Comparison of ENCODE assay signal across 11 cellular contexts in the genomic region with DNA sequence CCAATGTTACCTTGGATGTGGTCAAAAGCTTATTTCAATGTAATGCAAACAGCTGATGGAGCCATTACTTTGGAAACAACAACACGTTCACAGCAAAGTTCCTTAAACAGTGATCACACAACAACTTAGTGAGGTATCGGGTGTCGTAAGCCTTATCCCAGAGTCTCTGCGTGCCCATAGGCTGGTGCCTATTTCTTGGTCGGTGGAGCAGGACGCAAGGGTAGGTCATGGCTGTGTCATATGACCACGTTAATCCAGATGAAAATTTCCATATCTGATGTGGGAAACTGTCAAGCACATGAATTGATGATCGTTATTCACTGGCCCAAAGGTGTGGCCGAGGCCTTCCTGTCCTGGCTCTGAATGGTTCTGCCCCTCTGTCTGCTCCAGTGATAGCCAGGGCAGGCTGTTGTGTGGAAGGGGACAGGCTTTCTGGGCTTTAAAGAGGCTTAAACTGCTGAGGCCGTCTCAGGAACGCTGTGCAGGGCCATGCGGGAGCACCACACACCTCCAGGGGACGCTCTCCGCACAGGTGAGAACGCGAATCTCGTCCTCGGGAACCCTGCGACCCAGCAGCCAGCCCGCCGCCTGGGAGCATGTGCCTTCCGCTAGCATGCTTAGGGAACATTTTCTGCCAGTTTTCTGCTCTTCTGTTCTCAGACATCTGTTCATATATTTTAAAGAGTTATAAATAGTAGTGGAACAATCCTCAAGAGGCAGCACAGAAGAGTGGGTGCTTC.
DNase-seq lines count a peak whose midpoint lies in the region; ATAC-seq and TF ChIP-seq lines count a peak whose summit lies in the region.
"Had no signal": no experiment of that assay in that cellular context is flagged by ENCODE, and none has a peak within 500 bp of the region (broad histone marks: within the 10 kb centered on the region; RNA-seq: fewer than 3 reads in every experiment).

No MANE protein-coding gene starts in this region.

- no peak overlapping the region for H3K4ac ChIP-seq in trophoblast cell (ENCODE audit: low read depth, low read length)

- H3K27ac ChIP-seq in HCT116 (ENCODE audit: low read depth, low read length) (no peak overlapping the region), OCI-LY1 (ENCODE audit: low read depth, low read length, poor library complexity, severe bottlenecking) (no peak overlapping the region), epithelial cell of prostate (peak overlapping the region; percentile 72), trophoblast cell (ENCODE audit: low read depth, low read length) (no peak overlapping the region)
- H3K27ac ChIP-seq in effector memory CD4-positive, alpha-beta T cell (ENCODE audit: insufficient read depth, low read length, poor library complexity, severe bottlenecking) = no peak overlapping the region
- H3K27ac ChIP-seq: SJCRH30, testis had no signal

- intact Hi-C loops in HCT116 (cut with micrococcal nuclease) = no loop called here

- H3K79me2 ChIP-seq in HCT116 (ENCODE audit: insufficient read depth, low read length) (no peaks in the 10 kb centered on the region), OCI-LY1 (ENCODE audit: insufficient read depth, low read length) (no peaks in the 10 kb centered on the region), trophoblast cell (ENCODE audit: control insufficient read depth, insufficient read depth, low read length, poor library complexity) (no peaks in the 10 kb centered on the region)

- H3K9ac ChIP-seq in HCT116 (ENCODE audit: low read length) = no peak overlapping the region
- H3K9ac ChIP-seq in OCI-LY1 (ENCODE audit: low read length) = no peak overlapping the region
- no peak overlapping the region for H3K9ac ChIP-seq in trophoblast cell (ENCODE audit: low read length)

- no TSS peak for BruUV-seq in HCT116 (replicated peaks; lab: Mats Ljungman, UMichigan)

- POLR2A ChIA-PET in HCT116 (lab: Charles Lee) = no interaction called here

- H3K9me3 ChIP-seq in HCT116 (ENCODE audit: control insufficient read depth in 1 of 2, insufficient read depth in 1 of 2, low read depth in 1 of 2, low read length in 2 of 2) (no peaks in the 10 kb centered on the region), OCI-LY1 (ENCODE audit: low read length) (no peaks in the 10 kb centered on the region), trophoblast cell (ENCODE audit: insufficient read depth, low read depth, low read length) (no peaks in the 10 kb centered on the region)
- no peaks in the 10 kb centered on the region for H3K9me3 ChIP-seq in effector memory CD4-positive, alpha-beta T cell (ENCODE audit: control insufficient read depth, low read length)
- H3K9me3 ChIP-seq: SJCRH30, testis had no signal

- TF ChIP-seq RAD21 in HCT116 (IDR thresholded peaks at IDR 0.05; ENCODE audit: low read depth) = peak; percentile 50

- H3K9me2 ChIP-seq in HCT116 (ENCODE audit: insufficient read depth) (no peaks in the 10 kb centered on the region), OCI-LY1 (ENCODE audit: low read depth, low read length) (no peaks in the 10 kb centered on the region)

- H3F3A ChIP-seq in OCI-LY1 (ENCODE audit: insufficient read depth, low read length) = no peaks in the 10 kb centered on the region

- H2AFZ ChIP-seq in HCT116 (ENCODE audit: low read depth, low read length, poor library complexity, severe bottlenecking) (no peak overlapping the region), OCI-LY1 (ENCODE audit: low read length) (no peak overlapping the region), trophoblast cell (ENCODE audit: insufficient read depth, low read length, poor library complexity) (no peak overlapping the region)

- no peak overlapping the region for H2BK12ac ChIP-seq in trophoblast cell (ENCODE audit: low read length)

- H4K12ac ChIP-seq in trophoblast cell (ENCODE audit: low read depth, low read length) = no peak overlapping the region

- H2BK5ac ChIP-seq in trophoblast cell (ENCODE audit: low read depth, low read length, poor library complexity) = no peak overlapping the region

- H3K36me3 ChIP-seq in HCT116 (ENCODE audit: control insufficient read depth in 1 of 2, insufficient read depth in 2 of 2, low read length in 2 of 2) (no peaks in the 10 kb centered on the region), OCI-LY1 (ENCODE audit: insufficient read depth, low read length) (no peaks in the 10 kb centered on the region), trophoblast cell (ENCODE audit: control insufficient read depth in 1 of 2, insufficient read depth in 2 of 2, low read length in 2 of 2) (peaks cover 4 to 6% of the 10 kb centered on the region in 2 experiments)
- no peaks in the 10 kb centered on the region for H3K36me3 ChIP-seq in effector memory CD4-positive, alpha-beta T cell (ENCODE audit: control insufficient read depth, insufficient read depth, low read length)
- H3K36me3 ChIP-seq: SJCRH30 had no signal

- peak; percentile 67 for ATAC-seq in HCT116

- H3K27me3 ChIP-seq in HCT116 (ENCODE audit: insufficient read depth, low read length) (no peaks in the 10 kb centered on the region), OCI-LY1 (ENCODE audit: insufficient read depth, low read length) (no peaks in the 10 kb centered on the region), trophoblast cell (ENCODE audit: insufficient read depth, low read length) (no peaks in the 10 kb centered on the region)
- no peaks in the 10 kb centered on the region for H3K27me3 ChIP-seq in effector memory CD4-positive, alpha-beta T cell (replicated peaks; ENCODE audit: control insufficient read depth, insufficient read depth, low read length, poor library complexity, severe bottlenecking)
- H3K27me3 ChIP-seq: SJCRH30, testis had no signal

- H3K79me1 ChIP-seq in trophoblast cell (ENCODE audit: low read length) = no peaks in the 10 kb centered on the region

- H4K91ac ChIP-seq in trophoblast cell (ENCODE audit: low read depth, low read length) = no peak overlapping the region

- RAD21 ChIA-PET in HCT116 (lab: Charles Lee; ENCODE audit: low non-redundant PET in 1 of 2, low total read pairs in 2 of 2, uncharacterized antibody in 2 of 2, unreplicated experiment in 2 of 2) = no interaction called here

- H2AK5ac ChIP-seq in trophoblast cell (ENCODE audit: low read length) = no peak overlapping the region

- H3K23ac ChIP-seq in trophoblast cell (ENCODE audit: low read length) = no peak overlapping the region

- H4K8ac ChIP-seq in trophoblast cell (ENCODE audit: low read depth, low read length) = no peak overlapping the region

- CTCF ChIA-PET in HCT116 (lab: Charles Lee) = no interaction called here

- TF ChIP-seq CTCF in HCT116 (IDR thresholded peaks at IDR 0.05 in 2 of 3, conservative IDR thresholded peaks at IDR 0.05 in 1 of 3; ENCODE audit: borderline replicate concordance in 1 of 3, insufficient read depth in 1 of 3, low read depth in 2 of 3, low read length in 2 of 3) (peak in 2 of 3 experiments; percentile 42 to 46; a peak in 4 of 6 replicates), OCI-LY1 (IDR thresholded peaks at IDR 0.05; ENCODE audit: low read length) (peak; percentile 20; the same call in 1 of the 2 replicates)

- no peak overlapping the region for H3K18ac ChIP-seq in trophoblast cell (ENCODE audit: low read length)

- DNase-seq in HCT116 (ENCODE audit: low read depth, low spot score) (no peak), epithelial cell of prostate (ENCODE audit: low read depth, low spot score) (no peak), trophoblast cell (peak in 1 of 2 donors; percentile 30), HK-2 (ENCODE audit: unreplicated experiment) (no peak), activated gamma-delta T cell (lab: John Stamatoyannopoulos, UW) (no peak)
- DNase-seq in effector memory CD4-positive, alpha-beta T cell = no peak
- DNase-seq: activated CD8-positive, alpha-beta memory T cell treated with anti-CD3 and anti-CD28 coated beads, Interleukin-2, amount 50 U/mL, for 4 hours; Calu3; SJCRH30; testis had no signal

- no peaks in the 10 kb centered on the region for H4K20me1 ChIP-seq in HCT116 (ENCODE audit: insufficient read depth)
- H4K20me1 ChIP-seq in OCI-LY1 (ENCODE audit: insufficient read depth, low read length) = no peaks in the 10 kb centered on the region

- TF ChIP-seq POLR2A in HCT116 (IDR thresholded peaks at IDR 0.05; ENCODE audit: borderline replicate concordance, extremely low read depth, insufficient read depth, insufficient read length) = no peak

- no peak overlapping the region for H2BK120ac ChIP-seq in trophoblast cell (ENCODE audit: insufficient read depth, low read length, poor library complexity)

- no peak overlapping the region for H3K4me2 ChIP-seq in HCT116 (ENCODE audit: low read length)
- no peak overlapping the region for H3K4me2 ChIP-seq in OCI-LY1 (ENCODE audit: low read length)
- H3K4me2 ChIP-seq in trophoblast cell (ENCODE audit: low read length) = no peak overlapping the region

- WGBS in trophoblast cell (ENCODE audit: extremely low coverage, insufficient coverage, insufficient read length) = no CpG with 5 or more reads among the region's 22 CpGs

- H3K4me1 ChIP-seq in HCT116 (ENCODE audit: control insufficient read depth in 1 of 2, insufficient read depth in 2 of 2, low read length in 2 of 2) = peaks cover 4 to 19% of the 10 kb centered on the region in 2 experiments; a peak in 3 of 4 replicates
- H3K4me1 ChIP-seq in OCI-LY1 (ENCODE audit: insufficient read depth, low read length, severe bottlenecking) = no peaks in the 10 kb centered on the region
- H3K4me1 ChIP-seq in trophoblast cell (ENCODE audit: control insufficient read depth in 1 of 2, insufficient read depth in 2 of 2, low read length in 2 of 2) = peaks cover 0 to 3% of the 10 kb centered on the region in 2 experiments
- H3K4me1 ChIP-seq in effector memory CD4-positive, alpha-beta T cell (ENCODE audit: control insufficient read depth, insufficient read depth, low read length, poor library complexity, severe bottlenecking) = no peaks in the 10 kb centered on the region
- H3K4me1 ChIP-seq: SJCRH30 had no signal

- no peak overlapping the region for H3K14ac ChIP-seq in trophoblast cell (ENCODE audit: low read length)

- H3K4me3 ChIP-seq in HCT116 (replicated peaks in 1 of 2; ENCODE audit: low read depth in 1 of 2, low read length in 2 of 2) (no peak overlapping the region), OCI-LY1 (ENCODE audit: low read depth, low read length, poor library complexity, severe bottlenecking) (no peak overlapping the region), trophoblast cell (ENCODE audit: low read depth, low read length) (peak overlapping the region; percentile 10)
- no peak overlapping the region for H3K4me3 ChIP-seq in effector memory CD4-positive, alpha-beta T cell (ENCODE audit: insufficient read depth, low read depth, low read length, poor library complexity, severe bottlenecking)
- H3K4me3 ChIP-seq: SJCRH30, testis had no signal

TF ChIP-seq in HCT116, 20 proteins besides CTCF, POLR2A, EP300 and RAD21 (continues in another document):
- TF ChIP-seq EZH2 (IDR thresholded peaks at IDR 0.05) (no peak), SP1 (IDR thresholded peaks at IDR 0.05; ENCODE audit: low read depth) (no peak), YY1 (IDR thresholded peaks at IDR 0.05; ENCODE audit: extremely low read depth, insufficient replicate concordance, low read depth, low read length) (no peak), MAX (IDR thresholded peaks at IDR 0.05) (no peak), EZH2phosphoT487 (IDR thresholded peaks at IDR 0.05; ENCODE audit: borderline replicate concordance) (no peak)
